ENCODE assay signal across 27 cellular contexts in genomic region chr16:5349101-5349500, GRCh38.
"Had no signal": no experiment of that assay in that cellular context is flagged by ENCODE, and none has a peak within 500 bp of the region (broad histone marks: within the 10 kb centered on the region; RNA-seq: fewer than 3 reads in every experiment).

No MANE protein-coding gene starts in this region.

- H3K4me3 ChIP-seq: ascending aorta, cardiac muscle cell had no signal

- H3K36me3 ChIP-seq: ascending aorta, cardiac muscle cell had no signal

- H3K9me3 ChIP-seq: ascending aorta had no signal

- H3K27me3 ChIP-seq: ascending aorta, cardiac muscle cell had no signal

- ATAC-seq: activated CD4-positive, alpha-beta T cell treated with anti-CD3 and anti-CD28 coated beads for 36 hours; activated CD4-positive, CD25-positive, alpha-beta regulatory T cell treated with anti-CD3 and anti-CD28 coated beads, Interleukin-2, amount 50 U/mL, for 24 hours; activated CD8-positive, alpha-beta memory T cell treated with anti-CD3 and anti-CD28 coated beads, Interleukin-2, amount 10 ng/mL, durations not matched to agents 7 days and 5 days; activated CD8-positive, alpha-beta T cell treated with anti-CD3 and anti-CD28 coated beads, Interleukin-2, amount 10 ng/mL, durations not matched to agents 7 days and 5 days; activated naive CD8-positive, alpha-beta T cell treated with anti-CD3 and anti-CD28 coated beads, Interleukin-2, amount 50 U/mL, for 24 hours; T-cell; T-helper 17 cell had no signal

- H3K4me1 ChIP-seq: ascending aorta had no signal

- DNase-seq: activated CD4-positive, alpha-beta memory T cell treated with anti-CD3 and anti-CD28 coated beads, Interleukin-2, amount 10 ng/mL, durations not matched to agents 7 days and 5 days; activated CD4-positive, alpha-beta T cell treated with anti-CD3 and anti-CD28 coated beads for 1 hour; activated CD4-positive, alpha-beta T cell treated with anti-CD3 and anti-CD28 coated beads for 36 hours; activated CD4-positive, alpha-beta T cell treated with anti-CD3 and anti-CD28 coated beads for 48 hours; activated CD4-positive, alpha-beta T cell treated with anti-CD3 and anti-CD28 coated beads, Interleukin-2, amount 10 ng/mL, durations not matched to agents 7 days and 5 days; activated CD4-positive, alpha-beta T cell treated with anti-CD3 and anti-CD28 coated beads, Interleukin-2, amount 50 U/mL, for 48 hours; activated CD4-positive, CD25-positive, alpha-beta regulatory T cell; activated CD8-positive, alpha-beta memory T cell treated with anti-CD3 and anti-CD28 coated beads for 24 hours; activated CD8-positive, alpha-beta memory T cell treated with anti-CD3 and anti-CD28 coated beads, Interleukin-2, amount 10 ng/mL, durations not matched to agents 7 days and 5 days; activated CD8-positive, alpha-beta memory T cell treated with anti-CD3 and anti-CD28 coated beads, Interleukin-2, amount 50 U/mL, for 48 hours; activated CD8-positive, alpha-beta T cell treated with anti-CD3 and anti-CD28 coated beads, Interleukin-2, amount 10 ng/mL, durations not matched to agents 7 days and 5 days; activated effector memory CD4-positive, alpha-beta T cell treated with Interleukin-2 at 50 U/mL for 16 hours; activated gamma-delta T cell; activated naive CD4-positive, alpha-beta T cell treated with anti-CD3 and anti-CD28 coated beads, Interleukin-2, amount 10 ng/mL, durations not matched to agents 7 days and 5 days; activated naive CD4-positive, alpha-beta T cell treated with Interleukin-2 at 50 U/mL for 16 hours; activated naive CD8-positive, alpha-beta T cell treated with anti-CD3 and anti-CD28 coated beads, Interleukin-2, amount 10 ng/mL, durations not matched to agents 7 days and 5 days; activated naive CD8-positive, alpha-beta T cell treated with anti-CD3 and anti-CD28 coated beads, Interleukin-2, amount 50 U/mL, for 24 hours; activated T-cell treated with anti-CD3 and anti-CD28 coated beads, Interleukin-2, amount 50 U/mL, for 24 hours; activated T-cell treated with anti-CD3 and anti-CD28 coated beads, Interleukin-2, amount 50 U/mL, for 48 hours; caudate nucleus; cerebellar nuclear complex; T-cell; T-helper 17 cell had no signal

- H3K27ac ChIP-seq: ascending aorta, cardiac muscle cell, VCaP had no signal
